17 cellular contexts compared by ENCODE assay signal in the genomic region with DNA sequence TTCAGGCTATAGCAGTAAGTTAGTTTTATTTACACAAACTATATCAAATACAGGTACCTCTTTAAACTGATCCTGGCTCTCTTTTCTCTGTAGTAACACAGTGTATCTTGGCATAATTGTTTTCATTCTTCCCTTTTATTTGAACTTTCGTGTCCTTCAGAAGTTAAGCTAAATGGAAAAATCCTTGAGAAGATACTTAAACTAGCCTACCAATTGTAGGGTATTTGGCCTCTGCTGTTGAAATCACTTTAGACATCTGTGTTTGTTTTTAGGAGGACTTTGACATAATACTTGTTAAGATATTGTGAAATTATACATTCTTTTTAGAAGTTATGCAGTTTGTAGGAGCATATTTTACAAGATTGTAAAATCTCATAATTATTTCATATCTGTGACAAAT.
"Had no signal": no experiment of that assay in that cellular context is flagged by ENCODE, and none has a peak within 500 bp of the region (broad histone marks: within the 10 kb centered on the region; RNA-seq: fewer than 3 reads in every experiment).

No MANE protein-coding gene starts in this region.

- H3K27ac Mint-ChIP-seq: activated naive CD8-positive, alpha-beta T cell treated with anti-CD3 and anti-CD28 coated beads for 36 hours; brain; natural killer cell treated with Interleukin-12 subunit alpha and Interleukin-12 subunit beta and Interleukin-15 and Interleukin-18, amount 100 ng/mL, for 72 hours; progenitor cell of endocrine pancreas had no signal

- H3K9me3 Mint-ChIP-seq: activated naive CD8-positive, alpha-beta T cell treated with anti-CD3 and anti-CD28 coated beads for 36 hours had no signal

- H3K27me3 ChIP-seq: esophagus muscularis mucosa, gastroesophageal sphincter, right atrium auricular region, thyroid gland, vagina had no signal

- H3K27ac ChIP-seq: esophagus muscularis mucosa, gastroesophageal sphincter, right atrium auricular region, thyroid gland, vagina had no signal

- H3K4me1 ChIP-seq: esophagus muscularis mucosa, gastroesophageal sphincter, right atrium auricular region, thyroid gland had no signal

- ATAC-seq: activated CD4-positive, CD25-positive, alpha-beta regulatory T cell treated with anti-CD3 and anti-CD28 coated beads, Interleukin-2, amount 50 U/mL, for 24 hours; gastroesophageal sphincter; left ventricle myocardium superior; natural killer cell treated with Interleukin-12 subunit alpha and Interleukin-12 subunit beta and Interleukin-15 and Interleukin-18, amount 100 ng/mL, for 72 hours had no signal

- H3K4me3 ChIP-seq: esophagus muscularis mucosa, gastroesophageal sphincter, right atrium auricular region, thyroid gland, vagina had no signal

- DNase-seq: activated CD4-positive, alpha-beta T cell treated with anti-CD3 and anti-CD28 coated beads, Interleukin-2, amount 50 U/mL, for 1 hour; activated CD8-positive, alpha-beta memory T cell treated with anti-CD3 and anti-CD28 coated beads for 24 hours; activated gamma-delta T cell treated with Interleukin-2 at 50 U/mL for 16 hours; activated naive CD8-positive, alpha-beta T cell treated with anti-CD3 and anti-CD28 coated beads for 36 hours; central memory CD4-positive, alpha-beta T cell; cortex of kidney; effector CD4-positive, alpha-beta T cell; left ventricle myocardium superior; thyroid gland had no signal

- H3K4me3 Mint-ChIP-seq: activated naive CD8-positive, alpha-beta T cell treated with anti-CD3 and anti-CD28 coated beads for 36 hours; brain; natural killer cell treated with Interleukin-12 subunit alpha and Interleukin-12 subunit beta and Interleukin-15 and Interleukin-18, amount 100 ng/mL, for 72 hours had no signal

- H3K27me3 Mint-ChIP-seq: brain; natural killer cell treated with Interleukin-12 subunit alpha and Interleukin-12 subunit beta and Interleukin-15 and Interleukin-18, amount 100 ng/mL, for 72 hours had no signal

- H3K9me3 ChIP-seq: esophagus muscularis mucosa, gastroesophageal sphincter, right atrium auricular region, thyroid gland, vagina had no signal

- H3K4me1 Mint-ChIP-seq: activated naive CD8-positive, alpha-beta T cell treated with anti-CD3 and anti-CD28 coated beads for 36 hours had no signal

- H3K36me3 ChIP-seq: esophagus muscularis mucosa, gastroesophageal sphincter, right atrium auricular region, thyroid gland, vagina had no signal
